ENCODE assay signal across 8 cellular contexts in genomic region chr17:7308625-7309433, GRCh38. TPM values are rescaled to one million over a fixed set of nuclear protein-coding genes. Genes with fewer than 3 reads are reported as not detected.
DNase-seq lines count a peak whose midpoint lies in the region; ATAC-seq, FAIRE-seq and TF ChIP-seq lines count a peak whose summit lies in the region.

No MANE protein-coding gene starts in this region.

- H3K9ac ChIP-seq in H9 (ENCODE audit: extremely low read depth, insufficient read length, low read length) (peak overlapping the region; percentile 84), HepG2 (ENCODE audit: insufficient read depth, low read depth, low read length) (peak overlapping the region; percentile 94)

- H3K9me3 ChIP-seq in BE2C (no peaks in the 10 kb centered on the region), H9 (ENCODE audit: control insufficient read depth, low read depth, low read length) (no peaks in the 10 kb centered on the region), HepG2 (ENCODE audit: low read length) (no peaks in the 10 kb centered on the region)

- no peak overlapping the region for H2AK5ac ChIP-seq in H9 (ENCODE audit: insufficient read length, low read length)

- peaks cover 9% of the 10 kb centered on the region for H3K23me2 ChIP-seq in H9 (ENCODE audit: insufficient read length, low read depth, low read length, poor library complexity, severe bottlenecking)

- H3K4me3 ChIP-seq in BE2C (ENCODE audit: low read depth, low read length) (peak overlapping the region; percentile 86), HepG2 (replicated peaks in 1 of 3; ENCODE audit: insufficient read depth in 1 of 3, low read depth in 2 of 3, low read length in 3 of 3) (peak overlapping the region; percentile 64 to 84 (median 77))

- no peak overlapping the region; the same call in 1 of the 2 replicates for H2BK15ac ChIP-seq in H9 (ENCODE audit: low read depth, low read length)

- BruUV-seq in HepG2 (replicated peaks; lab: Mats Ljungman, UMichigan) = TSS peak; percentile 85

- H3K79me2 ChIP-seq in H9 (ENCODE audit: insufficient read depth, low read length) = peaks cover 21% of the 10 kb centered on the region
- peaks cover 43% of the 10 kb centered on the region for H3K79me2 ChIP-seq in HepG2 (ENCODE audit: insufficient read depth, low read length)

- H3K36me3 Mint-ChIP-seq in H9 (ENCODE audit: insufficient read depth in 1 of 3, low read depth in 3 of 3) = peaks cover 47 to 57% (median 48%) of the 10 kb centered on the region in 3 experiments
- H3K36me3 Mint-ChIP-seq in dendritic cell treated with granulocyte-macrophage colony-stimulating factor and Interleukin-4, amounts not matched to agents 40 ng/mL and 50 ng/mL, for 4 days (ENCODE audit: low read depth) = peaks cover 61% of the 10 kb centered on the region

- no peak overlapping the region for H4K8ac ChIP-seq in H9 (replicated peaks; ENCODE audit: insufficient read length, low read depth, low read length)

- H3K14ac ChIP-seq in H9 (ENCODE audit: insufficient read depth, low read length) = peak overlapping the region; percentile 78

- H3K27me3 ChIP-seq in BE2C (no peaks in the 10 kb centered on the region), H9 (ENCODE audit: insufficient read depth, low read length) (no peaks in the 10 kb centered on the region), HepG2 (ENCODE audit: control insufficient read depth in 1 of 2, insufficient read depth in 2 of 2, low read length in 2 of 2) (no peaks in the 10 kb centered on the region)

- peak overlapping the region; percentile 93 to 94 for H3K4me3 Mint-ChIP-seq in H9
- H3K4me3 Mint-ChIP-seq in dendritic cell treated with granulocyte-macrophage colony-stimulating factor and Interleukin-4, amounts not matched to agents 40 ng/mL and 50 ng/mL, for 4 days = peak overlapping the region; percentile 94

- no peak overlapping the region for H2BK20ac ChIP-seq in H9 (ENCODE audit: low read depth, low read length, poor library complexity, severe bottlenecking)

- H2AFZ ChIP-seq in H9 (ENCODE audit: low read length) = no peak overlapping the region
- no peak overlapping the region for H2AFZ ChIP-seq in HepG2 (ENCODE audit: low read length)

- H2BK5ac ChIP-seq in H9 (ENCODE audit: insufficient read length, low read length) = no peak overlapping the region

- POLR2A ChIA-PET in HepG2 (lab: Yijun Ruan, JAX) = interaction anchor here (0.7 to 3.0 kb wide), 5 partner anchors 21 to 95 kb away, joined by 3 to 17 read pairs (median 3); partner anchors contain the start of genes ACADVL, DLG4, NEURL4 and SLC2A4

- TF ChIP-seq CTCF in BE2C (IDR thresholded peaks at IDR 0.05; ENCODE audit: low read depth, low read length) (no peak), H9 (conservative IDR thresholded peaks at IDR 0.05) (no peak), HepG2 (CRISPR knock-in tag; IDR thresholded peaks at IDR 0.05) (no peak)

- H3K36me3 ChIP-seq in BE2C (peaks cover 53% of the 10 kb centered on the region), HepG2 (replicated peaks in 1 of 2; ENCODE audit: control insufficient read depth in 1 of 2, insufficient read depth in 2 of 2, low read length in 2 of 2) (peaks cover 21 to 43% of the 10 kb centered on the region in 2 experiments)

- peak overlapping the region; percentile 65 for H4K91ac ChIP-seq in H9 (ENCODE audit: insufficient read length, low read depth, low read length)

- no peak overlapping the region for H2BK120ac ChIP-seq in H9 (ENCODE audit: low read depth, low read length, poor library complexity, severe bottlenecking)

- peak; percentile 40 for ATAC-seq in HepG2
- no peak for ATAC-seq in GM18873 (IDR thresholded peaks at IDR 0.05; ENCODE audit: low FRiP score, unreplicated experiment)

- H2BK12ac ChIP-seq in H9 (ENCODE audit: insufficient read length, low read depth, low read length) = no peak overlapping the region

- no CpG with 5 or more reads among the region's 14 CpGs for WGBS in H9 (ENCODE audit: extremely low coverage, insufficient read length, low lambda C conversion rate)
- 0% methylated on average over 9 of the region's 14 CpGs for WGBS in HepG2 (ENCODE audit: low lambda C conversion rate)

- H4K20me1 ChIP-seq in H9 (ENCODE audit: control insufficient read depth, insufficient read depth, insufficient read length) (no peaks in the 10 kb centered on the region), HepG2 (ENCODE audit: insufficient read depth, low read length) (peaks cover 48% of the 10 kb centered on the region)

- DNase-seq in BE2C (peak; percentile 61), H9 (peak; percentile 87), NCI-H510A treated with DMSO at 0.1 percent for 48 hours (lab: John Stamatoyannopoulos, UW) (peak; percentile 69), HepG2 (ENCODE audit: low spot score) (peak; percentile 79)
- DNase-seq in activated CD4-positive, alpha-beta T cell treated with anti-CD3 and anti-CD28 coated beads, Interleukin-2, amount 50 U/mL, for 1 hour = peak; percentile 84
- DNase-seq in stimulated activated CD4-positive, alpha-beta T cell treated with anti-CD3 and anti-CD28 coated beads, Interleukin-4, amount 100 ng/mL, for 1 hour = peak; percentile 78

- H3K4me1 ChIP-seq in BE2C = no peaks in the 10 kb centered on the region
- peaks cover 2% of the 10 kb centered on the region; the same call in 1 of the 2 replicates for H3K4me1 ChIP-seq in H9 (ENCODE audit: insufficient read depth, low read length)
- H3K4me1 ChIP-seq in HepG2 (ENCODE audit: insufficient read depth, low read length) = peaks cover 55% of the 10 kb centered on the region

- H3K79me1 ChIP-seq in H9 (ENCODE audit: insufficient read depth, low read depth, low read length, poor library complexity, severe bottlenecking) = no peaks in the 10 kb centered on the region

- peak overlapping the region; percentile 81 for H3K4me2 ChIP-seq in H9 (ENCODE audit: insufficient read depth, insufficient read length, low read length)
- peak overlapping the region; percentile 90 for H3K4me2 ChIP-seq in HepG2 (ENCODE audit: low read depth, low read length)

- peaks cover 0 to 6% of the 10 kb centered on the region in 2 experiments; a peak in 1 of 5 replicates for H3K9me3 Mint-ChIP-seq in H9
- H3K9me3 Mint-ChIP-seq in dendritic cell treated with granulocyte-macrophage colony-stimulating factor and Interleukin-4, amounts not matched to agents 40 ng/mL and 50 ng/mL, for 4 days = no peaks in the 10 kb centered on the region

- no peak overlapping the region for H3K23ac ChIP-seq in H9 (ENCODE audit: insufficient read length, low read depth, low read length)

- CTCF ChIA-PET in HepG2 (lab: Yijun Ruan, JAX; ENCODE audit: low intra/inter-chr PET ratio, low total read pairs) = no interaction called here

- no peaks in the 10 kb centered on the region; the same call in none of the 2 replicates for H3K27me3 Mint-ChIP-seq in H9 (ENCODE audit: low read depth)
- no peaks in the 10 kb centered on the region for H3K27me3 Mint-ChIP-seq in dendritic cell treated with granulocyte-macrophage colony-stimulating factor and Interleukin-4, amounts not matched to agents 40 ng/mL and 50 ng/mL, for 4 days

- TF ChIP-seq POLR2A in HepG2 (IDR thresholded peaks at IDR 0.05; ENCODE audit: insufficient read depth in 1 of 2, low read depth in 2 of 2, low read length in 2 of 2) = peak; percentile 37 to 69; a peak in 3 of 4 replicates

- in situ Hi-C loops in HepG2 (cut with HindIII; ENCODE audit: extremely low pct_ligation_motif_present, low pct_unique_long_range_greater_than_20kb) = no loop called here

- H4K5ac ChIP-seq in H9 (ENCODE audit: insufficient read length, low read depth, low read length) = no peak overlapping the region

- no peak for TF ChIP-seq RAD21 in HepG2 (CRISPR knock-in tag; IDR thresholded peaks at IDR 0.05)

- H3K4me1 Mint-ChIP-seq in H9 = peaks cover 27 to 35% of the 10 kb centered on the region in 2 experiments
- peaks cover 52% of the 10 kb centered on the region for H3K4me1 Mint-ChIP-seq in dendritic cell treated with granulocyte-macrophage colony-stimulating factor and Interleukin-4, amounts not matched to agents 40 ng/mL and 50 ng/mL, for 4 days (ENCODE audit: low read depth)

- intact Hi-C loops in dendritic cell treated with granulocyte-macrophage colony-stimulating factor and Interleukin-4, amounts not matched to agents 40 ng/mL and 50 ng/mL, for 4 days (cut with micrococcal nuclease) = loop anchor here (5.0 kb wide), 1 partner anchor 57 kb away; the partner anchor contains the start of genes CTDNEP1 and ELP5
- intact Hi-C loops in HepG2 (cut with micrococcal nuclease; ENCODE audit: unreplicated experiment) = no loop called here

- peak overlapping the region; percentile 51; the same call in 1 of the 2 replicates for H3K4ac ChIP-seq in H9 (ENCODE audit: low read depth, low read length)

- peak overlapping the region; percentile 77 for H3K18ac ChIP-seq in H9 (ENCODE audit: insufficient read length, low read depth, low read length)

- no peak overlapping the region for H3T11ph ChIP-seq in H9 (ENCODE audit: low read length)

- no peak overlapping the region for H3K56ac ChIP-seq in H9 (ENCODE audit: insufficient read length, low read depth, low read length)

- TF ChIP-seq EP300 in HepG2 (IDR thresholded peaks at IDR 0.05; ENCODE audit: low read depth in 2 of 2, low read length in 2 of 2) (no peak), HepG2 (CRISPR knock-in tag; IDR thresholded peaks at IDR 0.05; ENCODE audit: borderline replicate concordance) (no peak)

- H3K27ac ChIP-seq in H9 (ENCODE audit: insufficient read length, low read depth, low read length) (peak overlapping the region; percentile 72), HepG2 (ENCODE audit: extremely low read length, insufficient read depth, low read length) (peak overlapping the region; percentile 96)

- peak overlapping the region; percentile 95 to 97 (median 96) for H3K27ac Mint-ChIP-seq in H9
- peak overlapping the region; percentile 95 for H3K27ac Mint-ChIP-seq in dendritic cell treated with granulocyte-macrophage colony-stimulating factor and Interleukin-4, amounts not matched to agents 40 ng/mL and 50 ng/mL, for 4 days

- FAIRE-seq in HepG2 (lab: Jason Lieb, UNC) = peak; percentile 80

RNA-seq across cellular contexts. Expression of gene EIF5A, which starts 1.4 kb away (rescaled TPM):
- 805 TPM for polyA plus RNA-seq in BE2C (2012; ENCODE audit: insufficient read depth, insufficient read length, low read depth)
- total RNA-seq in H9 (2021) (978 and 1,015 TPM in 2 replicates), HepG2 (2016; rRNA removed; fragmentation: Illumina TruSeq; extraction: Trizol) (319 and 367 TPM in 2 replicates)
- total RNA-seq in HepG2 (2016; cell fraction: cytosol; rRNA removed; fragmentation: Illumina TruSeq; extraction: Trizol; ENCODE audit: low read depth) = 181 and 202 TPM in 2 replicates
- 326 and 331 TPM in 2 replicates for total RNA-seq in HepG2 (2016; cell fraction: insoluble cytoplasmic fraction; rRNA removed; fragmentation: Illumina TruSeq; extraction: Trizol)
- total RNA-seq in HepG2 (2016; cell fraction: membrane; rRNA removed; fragmentation: Illumina TruSeq; extraction: Trizol) = 297 and 318 TPM in 2 replicates
- total RNA-seq in HepG2 (2016; cell fraction: nucleus; rRNA removed; fragmentation: Illumina TruSeq; extraction: Trizol) = 155 and 177 TPM in 2 replicates
- polyA plus RNA-seq in HepG2 (2011; rRNA removed) = 280 and 337 TPM in 2 replicates
- polyA plus RNA-seq in HepG2 (2011; cell fraction: cytosol; rRNA removed) = 359 and 386 TPM in 2 replicates
- polyA plus RNA-seq in HepG2 (2011; cell fraction: nucleus; rRNA removed) = 222 and 229 TPM in 2 replicates
- 346 and 360 TPM in 2 replicates for polyA plus RNA-seq in HepG2 (2012)
- polyA plus RNA-seq in HepG2 (2016; cell fraction: cytosol; fragmentation: Illumina TruSeq; extraction: Trizol; ENCODE audit: low read depth) = 332 and 358 TPM in 2 replicates
- polyA plus RNA-seq in HepG2 (2016; cell fraction: insoluble cytoplasmic fraction; fragmentation: Illumina TruSeq; extraction: Trizol; ENCODE audit: low read depth) = 655 and 754 TPM in 2 replicates
- polyA plus RNA-seq in HepG2 (2016; cell fraction: membrane; fragmentation: Illumina TruSeq; extraction: Trizol; ENCODE audit: low read depth) = 458 and 466 TPM in 2 replicates
- 478 and 490 TPM in 2 replicates for polyA plus RNA-seq in HepG2 (2016; cell fraction: nucleus; fragmentation: Illumina TruSeq; extraction: Trizol; ENCODE audit: insufficient read depth, low read depth)
- polyA minus RNA-seq in HepG2 (2011; rRNA and poly(A)+ RNA removed; ENCODE audit: low replicate concordance) = 353 and 1,132 TPM in 2 replicates
- 190 and 222 TPM in 2 replicates for polyA minus RNA-seq in HepG2 (2011; cell fraction: cytosol; rRNA and poly(A)+ RNA removed)
- polyA minus RNA-seq in HepG2 (2011; cell fraction: nucleus; rRNA and poly(A)+ RNA removed) = 105 and 111 TPM in 2 replicates

RNA-seq across cellular contexts. Expression of gene GPS2, which starts 6.3 kb away (rescaled TPM):
- 123 TPM for polyA plus RNA-seq in BE2C (2012; ENCODE audit: insufficient read depth, insufficient read length, low read depth)
- total RNA-seq in H9 (2021) (62.6 and 62.7 TPM in 2 replicates), HepG2 (2016; rRNA removed; fragmentation: Illumina TruSeq; extraction: Trizol) (43.8 and 58.0 TPM in 2 replicates)
- total RNA-seq in HepG2 (2016; cell fraction: cytosol; rRNA removed; fragmentation: Illumina TruSeq; extraction: Trizol; ENCODE audit: low read depth) = 164 and 173 TPM in 2 replicates
- total RNA-seq in HepG2 (2016; cell fraction: insoluble cytoplasmic fraction; rRNA removed; fragmentation: Illumina TruSeq; extraction: Trizol) = 33.8 and 63.0 TPM in 2 replicates
- total RNA-seq in HepG2 (2016; cell fraction: membrane; rRNA removed; fragmentation: Illumina TruSeq; extraction: Trizol) = 126 and 138 TPM in 2 replicates
- total RNA-seq in HepG2 (2016; cell fraction: nucleus; rRNA removed; fragmentation: Illumina TruSeq; extraction: Trizol) = 36.6 and 44.0 TPM in 2 replicates
- 48.0 and 59.4 TPM in 2 replicates for polyA plus RNA-seq in HepG2 (2011; rRNA removed)
- 40.0 and 57.0 TPM in 2 replicates for polyA plus RNA-seq in HepG2 (2011; cell fraction: cytosol; rRNA removed)
- 196 and 231 TPM in 2 replicates for polyA plus RNA-seq in HepG2 (2011; cell fraction: nucleus; rRNA removed)
- 39.6 and 43.4 TPM in 2 replicates for polyA plus RNA-seq in HepG2 (2012)
- polyA plus RNA-seq in HepG2 (2016; cell fraction: cytosol; fragmentation: Illumina TruSeq; extraction: Trizol; ENCODE audit: low read depth) = 223 and 235 TPM in 2 replicates
- 44.5 and 60.2 TPM in 2 replicates for polyA plus RNA-seq in HepG2 (2016; cell fraction: insoluble cytoplasmic fraction; fragmentation: Illumina TruSeq; extraction: Trizol; ENCODE audit: low read depth)
- polyA plus RNA-seq in HepG2 (2016; cell fraction: membrane; fragmentation: Illumina TruSeq; extraction: Trizol; ENCODE audit: low read depth) = 165 and 167 TPM in 2 replicates
- polyA plus RNA-seq in HepG2 (2016; cell fraction: nucleus; fragmentation: Illumina TruSeq; extraction: Trizol; ENCODE audit: insufficient read depth, low read depth) = 114 and 131 TPM in 2 replicates
- polyA minus RNA-seq in HepG2 (2011; rRNA and poly(A)+ RNA removed; ENCODE audit: low replicate concordance) = 52.6 and 92.4 TPM in 2 replicates
- 12.9 and 16.7 TPM in 2 replicates for polyA minus RNA-seq in HepG2 (2011; cell fraction: cytosol; rRNA and poly(A)+ RNA removed)
- 29.9 and 42.3 TPM in 2 replicates for polyA minus RNA-seq in HepG2 (2011; cell fraction: nucleus; rRNA and poly(A)+ RNA removed)

RNA-seq across cellular contexts. Expression of gene YBX2, which starts 14.4 kb away (rescaled TPM):
- polyA plus RNA-seq in BE2C (2012; ENCODE audit: insufficient read depth, insufficient read length, low read depth) = not detected
- total RNA-seq in H9 (2021) (24.0 and 26.0 TPM in 2 replicates), HepG2 (2016; rRNA removed; fragmentation: Illumina TruSeq; extraction: Trizol) (0.22 TPM in 1 of 2 replicates, not detected in the other)
- 0.09 and 0.30 TPM in 2 replicates for total RNA-seq in HepG2 (2016; cell fraction: cytosol; rRNA removed; fragmentation: Illumina TruSeq; extraction: Trizol; ENCODE audit: low read depth)
- 0.24 TPM in 1 of 2 replicates, not detected in the other for total RNA-seq in HepG2 (2016; cell fraction: insoluble cytoplasmic fraction; rRNA removed; fragmentation: Illumina TruSeq; extraction: Trizol)
- total RNA-seq in HepG2 (2016; cell fraction: membrane; rRNA removed; fragmentation: Illumina TruSeq; extraction: Trizol) = 0.25 and 0.34 TPM in 2 replicates
- total RNA-seq in HepG2 (2016; cell fraction: nucleus; rRNA removed; fragmentation: Illumina TruSeq; extraction: Trizol) = 0.34 and 0.37 TPM in 2 replicates
- polyA plus RNA-seq in HepG2 (2011; rRNA removed) = 0.12 TPM in 2 replicates
- polyA plus RNA-seq in HepG2 (2011; cell fraction: cytosol; rRNA removed) = 0.01 and 0.07 TPM in 2 replicates
- 0.96 and 1.6 TPM in 2 replicates for polyA plus RNA-seq in HepG2 (2011; cell fraction: nucleus; rRNA removed)
- 0.39 and 0.50 TPM in 2 replicates for polyA plus RNA-seq in HepG2 (2012)
- polyA plus RNA-seq in HepG2 (2016; cell fraction: cytosol; fragmentation: Illumina TruSeq; extraction: Trizol; ENCODE audit: low read depth) = 0.36 TPM in 2 replicates
- 0.30 and 0.47 TPM in 2 replicates for polyA plus RNA-seq in HepG2 (2016; cell fraction: insoluble cytoplasmic fraction; fragmentation: Illumina TruSeq; extraction: Trizol; ENCODE audit: low read depth)
- polyA plus RNA-seq in HepG2 (2016; cell fraction: membrane; fragmentation: Illumina TruSeq; extraction: Trizol; ENCODE audit: low read depth) = 0.38 and 0.65 TPM in 2 replicates
- 1.2 and 1.5 TPM in 2 replicates for polyA plus RNA-seq in HepG2 (2016; cell fraction: nucleus; fragmentation: Illumina TruSeq; extraction: Trizol; ENCODE audit: insufficient read depth, low read depth)
- polyA minus RNA-seq in HepG2 (2011; rRNA and poly(A)+ RNA removed; ENCODE audit: low replicate concordance) = 0.06 and 0.09 TPM in 2 replicates
- polyA minus RNA-seq in HepG2 (2011; cell fraction: cytosol; rRNA and poly(A)+ RNA removed) = not detected in 2 replicates
- polyA minus RNA-seq in HepG2 (2011; cell fraction: nucleus; rRNA and poly(A)+ RNA removed) = 0.37 and 0.52 TPM in 2 replicates

RNA-seq across cellular contexts. Expression of gene NEURL4, which starts 20.3 kb away (rescaled TPM):
- 55.3 TPM for polyA plus RNA-seq in BE2C (2012; ENCODE audit: insufficient read depth, insufficient read length, low read depth)
- total RNA-seq in H9 (2021) = 54.8 and 55.4 TPM in 2 replicates
- total RNA-seq in HepG2 (2016; rRNA removed; fragmentation: Illumina TruSeq; extraction: Trizol) = 6.7 and 15.7 TPM in 2 replicates
- 2.2 and 2.3 TPM in 2 replicates for total RNA-seq in HepG2 (2016; cell fraction: cytosol; rRNA removed; fragmentation: Illumina TruSeq; extraction: Trizol; ENCODE audit: low read depth)
- total RNA-seq in HepG2 (2016; cell fraction: insoluble cytoplasmic fraction; rRNA removed; fragmentation: Illumina TruSeq; extraction: Trizol) = 4.5 and 17.1 TPM in 2 replicates
- 3.5 and 4.6 TPM in 2 replicates for total RNA-seq in HepG2 (2016; cell fraction: membrane; rRNA removed; fragmentation: Illumina TruSeq; extraction: Trizol)
- total RNA-seq in HepG2 (2016; cell fraction: nucleus; rRNA removed; fragmentation: Illumina TruSeq; extraction: Trizol) = 28.3 and 30.1 TPM in 2 replicates
- polyA plus RNA-seq in HepG2 (2011; rRNA removed) = 14.8 and 15.3 TPM in 2 replicates
- 5.0 and 5.4 TPM in 2 replicates for polyA plus RNA-seq in HepG2 (2011; cell fraction: cytosol; rRNA removed)
- 162 and 199 TPM in 2 replicates for polyA plus RNA-seq in HepG2 (2011; cell fraction: nucleus; rRNA removed)
- polyA plus RNA-seq in HepG2 (2012) = 12.4 and 15.4 TPM in 2 replicates
- 0.95 and 1.2 TPM in 2 replicates for polyA plus RNA-seq in HepG2 (2016; cell fraction: cytosol; fragmentation: Illumina TruSeq; extraction: Trizol; ENCODE audit: low read depth)
- polyA plus RNA-seq in HepG2 (2016; cell fraction: insoluble cytoplasmic fraction; fragmentation: Illumina TruSeq; extraction: Trizol; ENCODE audit: low read depth) = 4.4 and 6.1 TPM in 2 replicates
- 1.1 and 1.9 TPM in 2 replicates for polyA plus RNA-seq in HepG2 (2016; cell fraction: membrane; fragmentation: Illumina TruSeq; extraction: Trizol; ENCODE audit: low read depth)
- 84.2 and 94.7 TPM in 2 replicates for polyA plus RNA-seq in HepG2 (2016; cell fraction: nucleus; fragmentation: Illumina TruSeq; extraction: Trizol; ENCODE audit: insufficient read depth, low read depth)
- 25.4 and 35.0 TPM in 2 replicates for polyA minus RNA-seq in HepG2 (2011; rRNA and poly(A)+ RNA removed; ENCODE audit: low replicate concordance)
- polyA minus RNA-seq in HepG2 (2011; cell fraction: cytosol; rRNA and poly(A)+ RNA removed) = 3.8 and 5.9 TPM in 2 replicates
- 43.5 and 53.5 TPM in 2 replicates for polyA minus RNA-seq in HepG2 (2011; cell fraction: nucleus; rRNA and poly(A)+ RNA removed)

RNA-seq across cellular contexts. Expression of gene SLC2A4, which starts 27.3 kb away (rescaled TPM):
- polyA plus RNA-seq in BE2C (2012; ENCODE audit: insufficient read depth, insufficient read length, low read depth) = not detected
- total RNA-seq in H9 (2021) (4.4 and 4.7 TPM in 2 replicates), HepG2 (2016; rRNA removed; fragmentation: Illumina TruSeq; extraction: Trizol) (2.6 and 5.8 TPM in 2 replicates)
- 1.1 and 1.3 TPM in 2 replicates for total RNA-seq in HepG2 (2016; cell fraction: cytosol; rRNA removed; fragmentation: Illumina TruSeq; extraction: Trizol; ENCODE audit: low read depth)
- 2.6 and 6.2 TPM in 2 replicates for total RNA-seq in HepG2 (2016; cell fraction: insoluble cytoplasmic fraction; rRNA removed; fragmentation: Illumina TruSeq; extraction: Trizol)
- 2.9 and 3.0 TPM in 2 replicates for total RNA-seq in HepG2 (2016; cell fraction: membrane; rRNA removed; fragmentation: Illumina TruSeq; extraction: Trizol)
- 5.2 and 8.4 TPM in 2 replicates for total RNA-seq in HepG2 (2016; cell fraction: nucleus; rRNA removed; fragmentation: Illumina TruSeq; extraction: Trizol)
- polyA plus RNA-seq in HepG2 (2011; rRNA removed) = 4.9 and 6.3 TPM in 2 replicates
- 3.9 and 5.4 TPM in 2 replicates for polyA plus RNA-seq in HepG2 (2011; cell fraction: cytosol; rRNA removed)
- polyA plus RNA-seq in HepG2 (2011; cell fraction: nucleus; rRNA removed) = 13.8 and 15.9 TPM in 2 replicates
- polyA plus RNA-seq in HepG2 (2012) = 1.9 and 2.8 TPM in 2 replicates
- 0.44 and 0.46 TPM in 2 replicates for polyA plus RNA-seq in HepG2 (2016; cell fraction: cytosol; fragmentation: Illumina TruSeq; extraction: Trizol; ENCODE audit: low read depth)
- 1.6 and 2.0 TPM in 2 replicates for polyA plus RNA-seq in HepG2 (2016; cell fraction: insoluble cytoplasmic fraction; fragmentation: Illumina TruSeq; extraction: Trizol; ENCODE audit: low read depth)
- 1.1 and 1.3 TPM in 2 replicates for polyA plus RNA-seq in HepG2 (2016; cell fraction: membrane; fragmentation: Illumina TruSeq; extraction: Trizol; ENCODE audit: low read depth)
- polyA plus RNA-seq in HepG2 (2016; cell fraction: nucleus; fragmentation: Illumina TruSeq; extraction: Trizol; ENCODE audit: insufficient read depth, low read depth) = 8.0 and 10.3 TPM in 2 replicates
- 0.68 and 20.8 TPM in 2 replicates for polyA minus RNA-seq in HepG2 (2011; rRNA and poly(A)+ RNA removed; ENCODE audit: low replicate concordance)
- 5.3 and 5.8 TPM in 2 replicates for polyA minus RNA-seq in HepG2 (2011; cell fraction: cytosol; rRNA and poly(A)+ RNA removed)
- polyA minus RNA-seq in HepG2 (2011; cell fraction: nucleus; rRNA and poly(A)+ RNA removed) = 10.2 and 10.3 TPM in 2 replicates

Comparison
In these comparisons a context has a peak if more than half of its experiments do, and no peak if none do; other contexts are left out.
1. RNA of gene YBX2, which starts 14.4 kb away (total RNA-seq): 24.0 to 26.0 TPM in H9; 0.09 to 0.37 TPM in HepG2; every median in the first group is over 10 times any median in the second.
2. Peak in every context shown above with its lines, with median percentiles within 50 percentile points of each other: DNase-seq.